In genomic region chr12:67988600-67988999, GRCh38 we compare ENCODE assay signal across 1 cellular context.
TF ChIP-seq lines count a peak whose summit lies in the region.

No MANE protein-coding gene starts in this region.

TF ChIP-seq in GM23338, 12 proteins besides CTCF, POLR2A, EP300 and RAD21 (continued from another document):
- TF ChIP-seq, protein P1, sequence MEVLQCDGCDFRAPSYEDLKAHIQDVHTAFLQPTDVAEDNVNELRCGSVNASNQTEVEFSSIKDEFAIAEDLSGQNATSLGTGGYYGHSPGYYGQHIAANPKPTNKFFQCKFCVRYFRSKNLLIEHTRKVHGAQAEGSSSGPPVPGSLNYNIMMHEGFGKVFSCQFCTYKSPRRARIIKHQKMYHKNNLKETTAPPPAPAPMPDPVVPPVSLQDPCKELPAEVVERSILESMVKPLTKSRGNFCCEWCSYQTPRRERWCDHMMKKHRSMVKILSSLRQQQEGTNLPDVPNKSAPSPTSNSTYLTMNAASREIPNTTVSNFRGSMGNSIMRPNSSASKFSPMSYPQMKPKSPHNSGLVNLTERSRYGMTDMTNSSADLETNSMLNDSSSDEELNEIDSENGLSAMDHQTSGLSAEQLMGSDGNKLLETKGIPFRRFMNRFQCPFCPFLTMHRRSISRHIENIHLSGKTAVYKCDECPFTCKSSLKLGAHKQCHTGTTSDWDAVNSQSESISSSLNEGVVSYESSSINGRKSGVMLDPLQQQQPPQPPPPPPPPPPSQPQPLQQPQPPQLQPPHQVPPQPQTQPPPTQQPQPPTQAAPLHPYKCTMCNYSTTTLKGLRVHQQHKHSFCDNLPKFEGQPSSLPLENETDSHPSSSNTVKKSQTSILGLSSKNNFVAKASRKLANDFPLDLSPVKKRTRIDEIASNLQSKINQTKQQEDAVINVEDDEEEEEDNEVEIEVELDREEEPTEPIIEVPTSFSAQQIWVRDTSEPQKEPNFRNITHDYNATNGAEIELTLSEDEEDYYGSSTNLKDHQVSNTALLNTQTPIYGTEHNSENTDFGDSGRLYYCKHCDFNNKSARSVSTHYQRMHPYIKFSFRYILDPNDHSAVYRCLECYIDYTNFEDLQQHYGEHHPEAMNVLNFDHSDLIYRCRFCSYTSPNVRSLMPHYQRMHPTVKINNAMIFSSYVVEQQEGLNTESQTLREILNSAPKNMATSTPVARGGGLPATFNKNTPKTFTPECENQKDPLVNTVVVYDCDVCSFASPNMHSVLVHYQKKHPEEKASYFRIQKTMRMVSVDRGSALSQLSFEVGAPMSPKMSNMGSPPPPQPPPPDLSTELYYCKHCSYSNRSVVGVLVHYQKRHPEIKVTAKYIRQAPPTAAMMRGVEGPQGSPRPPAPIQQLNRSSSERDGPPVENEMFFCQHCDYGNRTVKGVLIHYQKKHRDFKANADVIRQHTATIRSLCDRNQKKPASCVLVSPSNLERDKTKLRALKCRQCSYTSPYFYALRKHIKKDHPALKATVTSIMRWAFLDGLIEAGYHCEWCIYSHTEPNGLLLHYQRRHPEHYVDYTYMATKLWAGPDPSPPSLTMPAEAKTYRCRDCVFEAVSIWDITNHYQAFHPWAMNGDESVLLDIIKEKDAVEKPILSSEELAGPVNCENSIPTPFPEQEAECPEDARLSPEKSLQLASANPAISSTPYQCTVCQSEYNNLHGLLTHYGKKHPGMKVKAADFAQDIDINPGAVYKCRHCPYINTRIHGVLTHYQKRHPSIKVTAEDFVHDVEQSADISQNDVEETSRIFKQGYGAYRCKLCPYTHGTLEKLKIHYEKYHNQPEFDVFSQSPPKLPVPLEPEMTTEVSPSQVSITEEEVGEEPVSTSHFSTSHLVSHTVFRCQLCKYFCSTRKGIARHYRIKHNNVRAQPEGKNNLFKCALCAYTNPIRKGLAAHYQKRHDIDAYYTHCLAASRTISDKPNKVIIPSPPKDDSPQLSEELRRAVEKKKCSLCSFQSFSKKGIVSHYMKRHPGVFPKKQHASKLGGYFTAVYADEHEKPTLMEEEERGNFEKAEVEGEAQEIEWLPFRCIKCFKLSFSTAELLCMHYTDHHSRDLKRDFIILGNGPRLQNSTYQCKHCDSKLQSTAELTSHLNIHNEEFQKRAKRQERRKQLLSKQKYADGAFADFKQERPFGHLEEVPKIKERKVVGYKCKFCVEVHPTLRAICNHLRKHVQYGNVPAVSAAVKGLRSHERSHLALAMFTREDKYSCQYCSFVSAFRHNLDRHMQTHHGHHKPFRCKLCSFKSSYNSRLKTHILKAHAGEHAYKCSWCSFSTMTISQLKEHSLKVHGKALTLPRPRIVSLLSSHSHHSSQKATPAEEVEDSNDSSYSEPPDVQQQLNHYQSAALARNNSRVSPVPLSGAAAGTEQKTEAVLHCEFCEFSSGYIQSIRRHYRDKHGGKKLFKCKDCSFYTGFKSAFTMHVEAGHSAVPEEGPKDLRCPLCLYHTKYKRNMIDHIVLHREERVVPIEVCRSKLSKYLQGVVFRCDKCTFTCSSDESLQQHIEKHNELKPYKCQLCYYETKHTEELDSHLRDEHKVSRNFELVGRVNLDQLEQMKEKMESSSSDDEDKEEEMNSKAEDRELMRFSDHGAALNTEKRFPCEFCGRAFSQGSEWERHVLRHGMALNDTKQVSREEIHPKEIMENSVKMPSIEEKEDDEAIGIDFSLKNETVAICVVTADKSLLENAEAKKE (CRISPR knock-in tag; IDR thresholded peaks at IDR 0.05), result no peak
- TF ChIP-seq POLR2AphosphoS5 (IDR thresholded peaks at IDR 0.05; ENCODE audit: low read depth) (no peak), ZNF331 (CRISPR knock-in tag; IDR thresholded peaks at IDR 0.05; ENCODE audit: low read depth) (no peak), STAT1 (IDR thresholded peaks at IDR 0.05; ENCODE audit: unreplicated experiment) (no peak), NANOG (IDR thresholded peaks at IDR 0.05; ENCODE audit: borderline replicate concordance) (no peak), EZH2phosphoT487 (IDR thresholded peaks at IDR 0.05; ENCODE audit: unreplicated experiment) (no peak)
- TF ChIP-seq, protein P2, sequence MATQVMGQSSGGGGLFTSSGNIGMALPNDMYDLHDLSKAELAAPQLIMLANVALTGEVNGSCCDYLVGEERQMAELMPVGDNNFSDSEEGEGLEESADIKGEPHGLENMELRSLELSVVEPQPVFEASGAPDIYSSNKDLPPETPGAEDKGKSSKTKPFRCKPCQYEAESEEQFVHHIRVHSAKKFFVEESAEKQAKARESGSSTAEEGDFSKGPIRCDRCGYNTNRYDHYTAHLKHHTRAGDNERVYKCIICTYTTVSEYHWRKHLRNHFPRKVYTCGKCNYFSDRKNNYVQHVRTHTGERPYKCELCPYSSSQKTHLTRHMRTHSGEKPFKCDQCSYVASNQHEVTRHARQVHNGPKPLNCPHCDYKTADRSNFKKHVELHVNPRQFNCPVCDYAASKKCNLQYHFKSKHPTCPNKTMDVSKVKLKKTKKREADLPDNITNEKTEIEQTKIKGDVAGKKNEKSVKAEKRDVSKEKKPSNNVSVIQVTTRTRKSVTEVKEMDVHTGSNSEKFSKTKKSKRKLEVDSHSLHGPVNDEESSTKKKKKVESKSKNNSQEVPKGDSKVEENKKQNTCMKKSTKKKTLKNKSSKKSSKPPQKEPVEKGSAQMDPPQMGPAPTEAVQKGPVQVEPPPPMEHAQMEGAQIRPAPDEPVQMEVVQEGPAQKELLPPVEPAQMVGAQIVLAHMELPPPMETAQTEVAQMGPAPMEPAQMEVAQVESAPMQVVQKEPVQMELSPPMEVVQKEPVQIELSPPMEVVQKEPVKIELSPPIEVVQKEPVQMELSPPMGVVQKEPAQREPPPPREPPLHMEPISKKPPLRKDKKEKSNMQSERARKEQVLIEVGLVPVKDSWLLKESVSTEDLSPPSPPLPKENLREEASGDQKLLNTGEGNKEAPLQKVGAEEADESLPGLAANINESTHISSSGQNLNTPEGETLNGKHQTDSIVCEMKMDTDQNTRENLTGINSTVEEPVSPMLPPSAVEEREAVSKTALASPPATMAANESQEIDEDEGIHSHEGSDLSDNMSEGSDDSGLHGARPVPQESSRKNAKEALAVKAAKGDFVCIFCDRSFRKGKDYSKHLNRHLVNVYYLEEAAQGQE (IDR thresholded peaks at IDR 0.05; ENCODE audit: unreplicated experiment), result no peak
